In the genomic region with DNA sequence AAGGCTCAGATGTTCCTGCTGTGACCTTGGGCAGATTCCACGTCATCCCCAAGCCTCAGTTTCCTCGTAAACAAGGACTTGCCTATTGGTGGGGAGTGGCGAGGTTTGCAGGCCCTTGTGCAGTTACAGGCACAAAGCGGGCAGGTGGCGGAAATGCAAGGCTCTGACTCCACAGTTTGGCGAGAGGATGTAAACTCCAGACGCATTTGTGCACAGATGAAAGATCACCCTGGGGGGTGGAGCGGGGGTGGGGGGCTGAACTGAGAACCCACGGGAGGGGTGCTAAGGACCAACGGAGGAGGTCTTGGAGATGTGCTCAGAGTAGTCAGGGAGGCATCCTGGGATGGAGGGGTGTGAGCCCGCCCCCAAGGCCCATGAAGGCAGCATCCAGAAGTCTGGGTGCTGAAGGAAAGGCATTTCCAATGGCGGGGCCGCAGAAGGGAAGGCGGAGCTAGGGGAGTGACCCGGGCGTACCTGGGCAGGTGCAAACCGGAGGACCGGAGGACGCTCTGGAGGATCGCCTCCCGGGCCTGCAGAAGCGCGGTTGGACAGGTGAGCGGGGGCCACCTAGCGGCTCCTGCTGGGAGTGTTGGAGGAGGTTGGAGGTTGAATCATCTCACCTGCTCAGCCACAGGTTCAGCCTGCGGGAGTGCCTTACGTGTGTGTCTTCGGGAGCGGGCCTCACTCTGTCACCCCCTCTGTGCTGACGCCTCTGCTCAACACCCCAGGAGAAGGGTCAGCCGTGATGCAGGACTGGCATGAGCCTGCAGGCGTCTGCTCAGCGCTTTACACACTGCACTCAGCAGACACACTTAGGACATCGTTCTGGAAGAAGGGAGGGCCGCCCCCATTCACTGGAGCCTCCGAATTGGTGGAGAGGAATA, we compare ENCODE assay signal across 8 cellular contexts. TPM values are rescaled to one million over a fixed set of nuclear protein-coding genes. Genes with fewer than 3 reads are reported as not detected.
DNase-seq lines count a peak whose midpoint lies in the region; TF ChIP-seq lines count a peak whose summit lies in the region.

No MANE protein-coding gene starts in this region.

- no peaks in the 10 kb centered on the region for H3K36me3 ChIP-seq in iPS DF 6.9 (ENCODE audit: control insufficient read depth, insufficient read depth, low read length)

- H3K9me3 ChIP-seq in iPS DF 6.9 (ENCODE audit: control insufficient read depth, insufficient read depth, low read length) = no peaks in the 10 kb centered on the region

- no peak overlapping the region for H3K27ac ChIP-seq in iPS DF 6.9 (ENCODE audit: low read length)

- in situ Hi-C loops in G401 (cut with HindIII; ENCODE audit: low sequenced_read_pairs) = no loop called here

- peak; percentile 87 for TF ChIP-seq CTCF in LNCAP (IDR thresholded peaks at IDR 0.05)

- no CpG with 5 or more reads among the region's 36 CpGs for WGBS in iPS DF 6.9 (ENCODE audit: insufficient coverage, insufficient read length)

- H3K4me3 ChIP-seq in iPS DF 6.9 (ENCODE audit: low read length) = no peak overlapping the region

- H3K27me3 ChIP-seq in iPS DF 6.9 (ENCODE audit: control insufficient read depth, insufficient read depth, low read length) = peaks cover 10% of the 10 kb centered on the region; the same call in 1 of the 2 replicates

- peaks cover 14% of the 10 kb centered on the region for H3K4me1 ChIP-seq in iPS DF 6.9 (ENCODE audit: control insufficient read depth, insufficient read depth, low read length)

- DNase-seq in G401 (ENCODE audit: low spot score) (peak; percentile 79), T-helper 1 cell (peak; percentile 46 to 59 (median 55)), amygdala (lab: John Stamatoyannopoulos, UW) (peak in 29 of 56 donors; percentile 6 to 71 (median 31)), iPS DF 6.9 (ENCODE audit: low read depth, low spot score) (peak; percentile 87), pons (ENCODE audit: low spot score) (no peak), GOT3 (lab: John Stamatoyannopoulos, UW) (no peak)
- peak; percentile 57 to 80 (median 58) for DNase-seq in stimulated activated CD4-positive, alpha-beta T cell treated with anti-CD3 and anti-CD28 coated beads, Interleukin-12 subunit alpha, Interleukin-12 subunit beta, amount 100 ng/mL, for 48 hours (ENCODE audit: low read depth in 2 of 3, low spot score in 1 of 3)

RNA-seq across cellular contexts. Expression of gene FIBCD1, which starts 1.9 kb away (rescaled TPM):
- total RNA-seq in G401 (2014; rRNA removed; shearing (Covaris generic)) = 2.4 and 2.6 TPM in 2 replicates

RNA-seq across cellular contexts. Expression of gene QRFP, which starts 44.3 kb away (rescaled TPM):
- total RNA-seq in G401 (2014; rRNA removed; shearing (Covaris generic)) = not detected in 2 replicates

Comparison
In these comparisons a context has a peak if more than half of its experiments do, and no peak if none do; other contexts are left out.
1. DNase-seq: peak in G401 (single experiment), T-helper 1 cell (5 of 5), amygdala (29 of 56), iPS DF 6.9 (single experiment) and stimulated activated CD4-positive, alpha-beta T cell treated with anti-CD3 and anti-CD28 coated beads, Interleukin-12 subunit alpha, Interleukin-12 subunit beta, amount 100 ng/mL, for 48 hours (3 of 3); none in pons (single experiment) and GOT3 (single experiment).